36 cellular contexts compared by ENCODE assay signal in the genomic region with DNA sequence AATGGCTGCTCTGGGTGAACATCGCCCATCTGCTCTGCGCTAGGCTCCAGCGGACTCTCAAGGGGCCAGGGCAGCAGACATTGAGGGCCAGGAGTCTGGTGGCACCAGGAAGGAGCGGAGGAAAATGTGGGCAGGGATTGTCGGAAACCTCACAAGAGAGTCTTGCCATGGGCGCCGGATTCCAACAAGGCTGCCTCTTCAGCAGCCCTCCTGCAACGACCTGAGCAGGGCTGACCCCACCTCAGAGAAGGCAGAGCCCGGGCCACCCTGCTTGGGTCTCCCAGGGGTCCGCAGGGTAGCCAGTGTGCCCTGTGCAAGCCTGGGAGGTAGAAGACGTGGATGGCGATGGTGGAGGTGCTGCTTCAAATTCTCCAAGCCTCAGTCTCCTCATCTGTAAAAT. TPM values are rescaled to one million over a fixed set of nuclear protein-coding genes. Genes with fewer than 3 reads are reported as not detected.
"Had no signal": no experiment of that assay in that cellular context is flagged by ENCODE, and none has a peak within 500 bp of the region (broad histone marks: within the 10 kb centered on the region; RNA-seq: fewer than 3 reads in every experiment).

No MANE protein-coding gene starts in this region.

- H3K4me1 Mint-ChIP-seq: activated CD4-positive, alpha-beta memory T cell treated with anti-CD3 and anti-CD28 coated beads, Interleukin-2, amount 10 ng/mL, durations not matched to agents 7 days and 5 days; activated CD4-positive, alpha-beta T cell treated with anti-CD3 and anti-CD28 coated beads for 36 hours; activated CD4-positive, alpha-beta T cell treated with anti-CD3 and anti-CD28 coated beads, Interleukin-2, amount 10 ng/mL, durations not matched to agents 7 days and 5 days; activated CD8-positive, alpha-beta memory T cell treated with anti-CD3 and anti-CD28 coated beads, Interleukin-2, amount 10 ng/mL, durations not matched to agents 7 days and 5 days; activated naive CD4-positive, alpha-beta T cell treated with anti-CD3 and anti-CD28 coated beads, Interleukin-2, amount 10 ng/mL, durations not matched to agents 7 days and 5 days; activated naive CD4-positive, alpha-beta T cell treated with anti-CD3 and anti-CD28 coated beads, Interleukin-2, amount 50 U/mL, for 24 hours; activated naive CD8-positive, alpha-beta T cell treated with anti-CD3 and anti-CD28 coated beads, Interleukin-2, amount 10 ng/mL, durations not matched to agents 7 days and 5 days; activated naive CD8-positive, alpha-beta T cell treated with anti-CD3 and anti-CD28 coated beads, Interleukin-2, amount 50 U/mL, for 24 hours had no signal

- DNase-seq: activated CD4-positive, alpha-beta memory T cell treated with anti-CD3 and anti-CD28 coated beads, Interleukin-2, amount 10 ng/mL, durations not matched to agents 7 days and 5 days; activated CD4-positive, alpha-beta T cell treated with anti-CD3 and anti-CD28 coated beads for 1 hour; activated CD4-positive, alpha-beta T cell treated with anti-CD3 and anti-CD28 coated beads for 36 hours; activated CD4-positive, alpha-beta T cell treated with anti-CD3 and anti-CD28 coated beads for 48 hours; activated CD4-positive, alpha-beta T cell treated with anti-CD3 and anti-CD28 coated beads, Interleukin-2, amount 10 ng/mL, durations not matched to agents 7 days and 5 days; activated CD4-positive, alpha-beta T cell treated with anti-CD3 and anti-CD28 coated beads, Interleukin-2, amount 50 U/mL, for 48 hours; activated CD4-positive, CD25-positive, alpha-beta regulatory T cell; activated CD8-positive, alpha-beta memory T cell treated with anti-CD3 and anti-CD28 coated beads for 24 hours; activated CD8-positive, alpha-beta memory T cell treated with anti-CD3 and anti-CD28 coated beads, Interleukin-2, amount 10 ng/mL, durations not matched to agents 7 days and 5 days; activated CD8-positive, alpha-beta memory T cell treated with anti-CD3 and anti-CD28 coated beads, Interleukin-2, amount 50 U/mL, for 48 hours; activated CD8-positive, alpha-beta T cell treated with anti-CD3 and anti-CD28 coated beads, Interleukin-2, amount 10 ng/mL, durations not matched to agents 7 days and 5 days; activated effector memory CD4-positive, alpha-beta T cell treated with Interleukin-2 at 50 U/mL for 16 hours; activated gamma-delta T cell; activated naive CD4-positive, alpha-beta T cell treated with anti-CD3 and anti-CD28 coated beads, Interleukin-2, amount 10 ng/mL, durations not matched to agents 7 days and 5 days; activated naive CD4-positive, alpha-beta T cell treated with Interleukin-2 at 50 U/mL for 16 hours; activated naive CD8-positive, alpha-beta T cell treated with anti-CD3 and anti-CD28 coated beads, Interleukin-2, amount 10 ng/mL, durations not matched to agents 7 days and 5 days; activated naive CD8-positive, alpha-beta T cell treated with anti-CD3 and anti-CD28 coated beads, Interleukin-2, amount 50 U/mL, for 24 hours; activated T-cell treated with anti-CD3 and anti-CD28 coated beads, Interleukin-2, amount 50 U/mL, for 24 hours; activated T-cell treated with anti-CD3 and anti-CD28 coated beads, Interleukin-2, amount 50 U/mL, for 48 hours; amygdala; anterior cingulate cortex; body of pancreas; brain microvascular endothelial cell; central memory CD4-positive, alpha-beta T cell; T-helper 1 cell; T-helper 2 cell; T-helper 9 cell; WERI-Rb-1 had no signal

- H3K4me1 ChIP-seq: body of pancreas, breast epithelium had no signal

- H3K36me3 ChIP-seq: brain microvascular endothelial cell, breast epithelium, WERI-Rb-1 had no signal

- H3K36me3 Mint-ChIP-seq: activated CD8-positive, alpha-beta memory T cell treated with anti-CD3 and anti-CD28 coated beads, Interleukin-2, amount 10 ng/mL, durations not matched to agents 7 days and 5 days; activated naive CD4-positive, alpha-beta T cell treated with anti-CD3 and anti-CD28 coated beads, Interleukin-2, amount 10 ng/mL, durations not matched to agents 7 days and 5 days; activated naive CD4-positive, alpha-beta T cell treated with anti-CD3 and anti-CD28 coated beads, Interleukin-2, amount 50 U/mL, for 24 hours; activated naive CD8-positive, alpha-beta T cell; activated naive CD8-positive, alpha-beta T cell treated with anti-CD3 and anti-CD28 coated beads, Interleukin-2, amount 10 ng/mL, durations not matched to agents 7 days and 5 days; WTC11 had no signal

- H3K27ac Mint-ChIP-seq: activated CD4-positive, alpha-beta memory T cell treated with anti-CD3 and anti-CD28 coated beads, Interleukin-2, amount 10 ng/mL, durations not matched to agents 7 days and 5 days; activated CD4-positive, alpha-beta T cell treated with anti-CD3 and anti-CD28 coated beads for 36 hours; activated CD4-positive, alpha-beta T cell treated with anti-CD3 and anti-CD28 coated beads, Interleukin-2, amount 10 ng/mL, durations not matched to agents 7 days and 5 days; activated CD8-positive, alpha-beta memory T cell treated with anti-CD3 and anti-CD28 coated beads, Interleukin-2, amount 10 ng/mL, durations not matched to agents 7 days and 5 days; activated CD8-positive, alpha-beta T cell treated with anti-CD3 and anti-CD28 coated beads, Interleukin-2, amount 10 ng/mL, durations not matched to agents 7 days and 5 days; activated naive CD4-positive, alpha-beta T cell treated with anti-CD3 and anti-CD28 coated beads, Interleukin-2, amount 10 ng/mL, durations not matched to agents 7 days and 5 days; activated naive CD4-positive, alpha-beta T cell treated with anti-CD3 and anti-CD28 coated beads, Interleukin-2, amount 50 U/mL, for 24 hours; activated naive CD8-positive, alpha-beta T cell; activated naive CD8-positive, alpha-beta T cell treated with anti-CD3 and anti-CD28 coated beads, Interleukin-2, amount 10 ng/mL, durations not matched to agents 7 days and 5 days; activated naive CD8-positive, alpha-beta T cell treated with anti-CD3 and anti-CD28 coated beads, Interleukin-2, amount 50 U/mL, for 24 hours; activated T-cell treated with anti-CD3 and anti-CD28 coated beads, Interleukin-2, amount 50 U/mL, for 24 hours; activated T-helper 2 cell treated with anti-CD3 and anti-CD28 coated beads, Interferon-gamma antibody, Interleukin-2, Interleukin-4, amounts not matched to agents 10 μg/mL and 5 μg/mL and 100 μg/mL, durations not matched to agents 14 hours and 24 hours and 36 hours; T-helper 1 cell treated with Interleukin-12 subunit alpha and Interleukin-12 subunit beta and Interleukin-4 antibody, amounts not matched to agents 30 μg/mL and 1 μg/mL, for 36 hours; T-helper 2 cell treated with Interferon-gamma antibody and Interleukin-4, amounts not matched to agents 5 μg/mL and 100 μg/mL, for 36 hours; WTC11 had no signal

- H3K4me3 Mint-ChIP-seq: activated CD4-positive, alpha-beta memory T cell treated with anti-CD3 and anti-CD28 coated beads, Interleukin-2, amount 10 ng/mL, durations not matched to agents 7 days and 5 days; activated CD4-positive, alpha-beta T cell treated with anti-CD3 and anti-CD28 coated beads for 36 hours; activated CD4-positive, alpha-beta T cell treated with anti-CD3 and anti-CD28 coated beads, Interleukin-2, amount 10 ng/mL, durations not matched to agents 7 days and 5 days; activated CD8-positive, alpha-beta memory T cell treated with anti-CD3 and anti-CD28 coated beads, Interleukin-2, amount 10 ng/mL, durations not matched to agents 7 days and 5 days; activated CD8-positive, alpha-beta T cell treated with anti-CD3 and anti-CD28 coated beads, Interleukin-2, amount 10 ng/mL, durations not matched to agents 7 days and 5 days; activated naive CD4-positive, alpha-beta T cell treated with anti-CD3 and anti-CD28 coated beads, Interleukin-2, amount 10 ng/mL, durations not matched to agents 7 days and 5 days; activated naive CD4-positive, alpha-beta T cell treated with anti-CD3 and anti-CD28 coated beads, Interleukin-2, amount 50 U/mL, for 24 hours; activated naive CD8-positive, alpha-beta T cell; activated naive CD8-positive, alpha-beta T cell treated with anti-CD3 and anti-CD28 coated beads, Interleukin-2, amount 10 ng/mL, durations not matched to agents 7 days and 5 days; activated naive CD8-positive, alpha-beta T cell treated with anti-CD3 and anti-CD28 coated beads, Interleukin-2, amount 50 U/mL, for 24 hours; activated T-cell treated with anti-CD3 and anti-CD28 coated beads, Interleukin-2, amount 50 U/mL, for 24 hours; T-helper 1 cell treated with Interleukin-12 subunit alpha and Interleukin-12 subunit beta and Interleukin-4 antibody, amounts not matched to agents 30 μg/mL and 1 μg/mL, for 36 hours; T-helper 2 cell treated with Interferon-gamma antibody and Interleukin-4, amounts not matched to agents 5 μg/mL and 100 μg/mL, for 36 hours; WTC11 had no signal

- H3K9me3 Mint-ChIP-seq: activated CD4-positive, alpha-beta memory T cell treated with anti-CD3 and anti-CD28 coated beads, Interleukin-2, amount 10 ng/mL, durations not matched to agents 7 days and 5 days; activated CD4-positive, alpha-beta T cell treated with anti-CD3 and anti-CD28 coated beads, Interleukin-2, amount 10 ng/mL, durations not matched to agents 7 days and 5 days; activated naive CD4-positive, alpha-beta T cell treated with anti-CD3 and anti-CD28 coated beads, Interleukin-2, amount 10 ng/mL, durations not matched to agents 7 days and 5 days; activated naive CD4-positive, alpha-beta T cell treated with anti-CD3 and anti-CD28 coated beads, Interleukin-2, amount 50 U/mL, for 24 hours; activated naive CD8-positive, alpha-beta T cell treated with anti-CD3 and anti-CD28 coated beads, Interleukin-2, amount 10 ng/mL, durations not matched to agents 7 days and 5 days; activated naive CD8-positive, alpha-beta T cell treated with anti-CD3 and anti-CD28 coated beads, Interleukin-2, amount 50 U/mL, for 24 hours; activated T-cell treated with anti-CD3 and anti-CD28 coated beads, Interleukin-2, amount 50 U/mL, for 24 hours; activated T-helper 2 cell treated with anti-CD3 and anti-CD28 coated beads, Interferon-gamma antibody, Interleukin-2, Interleukin-4, amounts not matched to agents 10 μg/mL and 5 μg/mL and 100 μg/mL, durations not matched to agents 14 hours and 24 hours and 36 hours; T-helper 1 cell treated with Interleukin-12 subunit alpha and Interleukin-12 subunit beta and Interleukin-4 antibody, amounts not matched to agents 30 μg/mL and 1 μg/mL, for 36 hours; T-helper 2 cell treated with Interferon-gamma antibody and Interleukin-4, amounts not matched to agents 5 μg/mL and 100 μg/mL, for 36 hours; WTC11 had no signal

- ATAC-seq: activated CD4-positive, alpha-beta T cell treated with anti-CD3 and anti-CD28 coated beads for 36 hours; activated CD4-positive, CD25-positive, alpha-beta regulatory T cell treated with anti-CD3 and anti-CD28 coated beads, Interleukin-2, amount 50 U/mL, for 24 hours; activated CD8-positive, alpha-beta memory T cell treated with anti-CD3 and anti-CD28 coated beads, Interleukin-2, amount 10 ng/mL, durations not matched to agents 7 days and 5 days; activated CD8-positive, alpha-beta T cell treated with anti-CD3 and anti-CD28 coated beads, Interleukin-2, amount 10 ng/mL, durations not matched to agents 7 days and 5 days; activated naive CD8-positive, alpha-beta T cell treated with anti-CD3 and anti-CD28 coated beads, Interleukin-2, amount 50 U/mL, for 24 hours; body of pancreas; WTC11 had no signal

- H3K9me3 ChIP-seq: body of pancreas, breast epithelium had no signal

- H3K4me3 ChIP-seq: body of pancreas, breast epithelium had no signal

RNA-seq across cellular contexts. Expression of a gene that starts 11.4 kb away (rescaled TPM):
- total RNA-seq: activated CD4-positive, alpha-beta memory T cell treated with anti-CD3 and anti-CD28 coated beads, Interleukin-2, amount 10 ng/mL, durations not matched to agents 7 days and 5 days; activated CD4-positive, alpha-beta T cell treated with anti-CD3 and anti-CD28 coated beads for 36 hours; activated CD4-positive, alpha-beta T cell treated with anti-CD3 and anti-CD28 coated beads, Interleukin-2, amount 10 ng/mL, durations not matched to agents 7 days and 5 days; activated CD8-positive, alpha-beta memory T cell treated with anti-CD3 and anti-CD28 coated beads, Interleukin-2, amount 10 ng/mL, durations not matched to agents 7 days and 5 days; activated CD8-positive, alpha-beta T cell treated with anti-CD3 and anti-CD28 coated beads, Interleukin-2, amount 10 ng/mL, durations not matched to agents 7 days and 5 days; activated naive CD8-positive, alpha-beta T cell treated with anti-CD3 and anti-CD28 coated beads, Interleukin-2, amount 10 ng/mL, durations not matched to agents 7 days and 5 days; activated T-helper 2 cell treated with anti-CD3 and anti-CD28 coated beads, Interferon-gamma antibody, Interleukin-2, Interleukin-4, amounts not matched to agents 10 μg/mL and 5 μg/mL and 100 μg/mL, durations not matched to agents 14 hours and 24 hours and 36 hours had no signal
